8 cellular contexts compared by ENCODE assay signal in the genomic region with DNA sequence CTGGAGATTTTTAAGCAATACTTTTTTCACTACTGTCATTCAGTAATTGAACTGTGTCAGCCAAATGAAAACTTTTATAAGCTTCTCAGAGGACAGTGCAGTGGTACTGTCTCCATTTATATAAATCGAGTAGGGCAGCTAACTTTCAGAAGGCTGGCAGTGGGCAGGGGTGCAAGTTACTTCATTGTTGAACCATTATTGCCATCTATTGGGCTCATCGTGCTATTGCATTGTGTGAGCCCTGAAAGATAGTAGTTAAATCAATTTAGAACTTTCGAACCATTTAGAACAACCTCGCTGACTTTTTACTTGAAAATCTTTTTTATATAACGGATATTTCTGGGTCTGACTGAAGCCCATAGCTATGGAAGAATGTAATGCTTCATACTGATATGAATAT.
DNase-seq lines count a peak whose midpoint lies in the region; TF ChIP-seq lines count a peak whose summit lies in the region.

No MANE protein-coding gene starts in this region.

- TF ChIP-seq EP300 in tibial nerve (IDR thresholded peaks at IDR 0.05): no peak

- no peak overlapping the region for H3K27ac ChIP-seq in Karpas-422 (ENCODE audit: low read length)
- no peak overlapping the region for H3K27ac ChIP-seq in OCI-LY3 (ENCODE audit: low read length)
- no peak overlapping the region for H3K27ac ChIP-seq in tibial nerve

- H3K4me1 Mint-ChIP-seq in T-helper 2 cell treated with Interferon-gamma antibody and Interleukin-4, amounts not matched to agents 5 μg/mL and 100 μg/mL, for 36 hours (ENCODE audit: low read depth): no peaks in the 10 kb centered on the region

- H3K9me3 Mint-ChIP-seq in T-helper 2 cell treated with Interferon-gamma antibody and Interleukin-4, amounts not matched to agents 5 μg/mL and 100 μg/mL, for 36 hours: no peaks in the 10 kb centered on the region

- H3K9me2 ChIP-seq in Karpas-422 (replicated peaks; ENCODE audit: insufficient read depth, low read length): no peaks in the 10 kb centered on the region

- no peaks in the 10 kb centered on the region for H3K27me3 Mint-ChIP-seq in T-helper 2 cell treated with Interferon-gamma antibody and Interleukin-4, amounts not matched to agents 5 μg/mL and 100 μg/mL, for 36 hours (ENCODE audit: low read depth)

- no peak overlapping the region for H3K4me2 ChIP-seq in Karpas-422 (ENCODE audit: low read depth, low read length, poor library complexity, severe bottlenecking)
- peak overlapping the region; percentile 39; the same call in 1 of the 2 replicates for H3K4me2 ChIP-seq in OCI-LY3 (ENCODE audit: low read length)

- no peaks in the 10 kb centered on the region for H3K4me1 ChIP-seq in Karpas-422 (ENCODE audit: low read length)
- H3K4me1 ChIP-seq in OCI-LY3 (ENCODE audit: low read length): peaks cover 13% of the 10 kb centered on the region; the same call in 1 of the 2 replicates
- H3K4me1 ChIP-seq in tibial nerve: peaks cover 0 to 17% (median 0%) of the 10 kb centered on the region in 4 donors

- H3K27ac Mint-ChIP-seq in T-helper 2 cell treated with Interferon-gamma antibody and Interleukin-4, amounts not matched to agents 5 μg/mL and 100 μg/mL, for 36 hours: no peak overlapping the region

- peak; percentile 2 for DNase-seq in stimulated activated CD4-positive, alpha-beta T cell treated with anti-CD3 and anti-CD28 coated beads, Interleukin-4, amount 100 ng/mL, for 1 hour
- DNase-seq in stimulated activated CD4-positive, alpha-beta T cell treated with anti-CD3 and anti-CD28 coated beads, Interleukin-1b, Interleukin-23, amount 100 ng/mL, for 48 hours: no peak
- DNase-seq in Karpas-422 (peak; percentile 81), cerebellar cortex (ENCODE audit: low spot score) (peak; percentile 76), left kidney (ENCODE audit: low read depth, low spot score) (peak; percentile 83), tibial nerve (ENCODE audit: low spot score in 2 of 2) (peak in 1 of 2 donors; percentile 76)
- no peak for DNase-seq in T-helper 2 cell treated with Interferon-gamma antibody and Interleukin-4, amounts not matched to agents 5 μg/mL and 100 μg/mL, for 36 hours (ENCODE audit: low spot score)

- no peak for TF ChIP-seq POLR2A in tibial nerve (IDR thresholded peaks at IDR 0.05)

- no peak overlapping the region for H3K4me3 ChIP-seq in Karpas-422 (ENCODE audit: low read length)
- H3K4me3 ChIP-seq in OCI-LY3 (ENCODE audit: low read length): no peak overlapping the region
- no peak overlapping the region for H3K4me3 ChIP-seq in tibial nerve

- no peak overlapping the region for H3K4me3 Mint-ChIP-seq in T-helper 2 cell treated with Interferon-gamma antibody and Interleukin-4, amounts not matched to agents 5 μg/mL and 100 μg/mL, for 36 hours

- H3K36me3 ChIP-seq in Karpas-422 (ENCODE audit: insufficient read depth, low read length) (no peaks in the 10 kb centered on the region), OCI-LY3 (replicated peaks; ENCODE audit: low read depth, low read length) (no peaks in the 10 kb centered on the region), tibial nerve (peaks cover 0 to 5% (median 0%) of the 10 kb centered on the region in 3 donors)

- H3K9ac ChIP-seq in Karpas-422 (ENCODE audit: low read length) (no peak overlapping the region), OCI-LY3 (ENCODE audit: low read length) (no peak overlapping the region)

- H2AFZ ChIP-seq in Karpas-422 (ENCODE audit: low read length) (no peak overlapping the region), OCI-LY3 (ENCODE audit: low read depth, low read length) (no peak overlapping the region; the same call in 1 of the 2 replicates)

- H3K79me2 ChIP-seq in Karpas-422 (ENCODE audit: low read length): no peaks in the 10 kb centered on the region
- H3K79me2 ChIP-seq in OCI-LY3 (ENCODE audit: low read length): no peaks in the 10 kb centered on the region

- TF ChIP-seq CTCF in OCI-LY3 (IDR thresholded peaks at IDR 0.05; ENCODE audit: low read depth, low read length) (peak; percentile 93), tibial nerve (IDR thresholded peaks at IDR 0.05) (peak; percentile 49 to 80 (median 64))

- H3K36me3 Mint-ChIP-seq in T-helper 2 cell treated with Interferon-gamma antibody and Interleukin-4, amounts not matched to agents 5 μg/mL and 100 μg/mL, for 36 hours (ENCODE audit: low read depth): no peaks in the 10 kb centered on the region

- H4K20me1 ChIP-seq in Karpas-422 (ENCODE audit: insufficient read depth, low read depth, low read length) (no peaks in the 10 kb centered on the region), OCI-LY3 (ENCODE audit: insufficient read depth, low read length) (no peaks in the 10 kb centered on the region)

- no peaks in the 10 kb centered on the region for H3K27me3 ChIP-seq in Karpas-422 (ENCODE audit: low read length)
- peaks cover 11% of the 10 kb centered on the region for H3K27me3 ChIP-seq in OCI-LY3 (ENCODE audit: low read depth, low read length)
- H3K27me3 ChIP-seq in tibial nerve: no peaks in the 10 kb centered on the region

- H3K9me3 ChIP-seq in Karpas-422 (ENCODE audit: low read length) (no peaks in the 10 kb centered on the region), OCI-LY3 (ENCODE audit: insufficient read depth, low read length) (no peaks in the 10 kb centered on the region), tibial nerve (peaks cover 0 to 2% (median 0%) of the 10 kb centered on the region in 4 donors)

- WGBS in tibial nerve, 2 donors: 20 to 23% methylated on average over 5 of the region's 5 CpGs

Comparison
In these comparisons a context has a peak if more than half of its experiments do, and no peak if none do; other contexts are left out.
1. DNase-seq: peak in stimulated activated CD4-positive, alpha-beta T cell treated with anti-CD3 and anti-CD28 coated beads, Interleukin-4, amount 100 ng/mL, for 1 hour (single experiment), Karpas-422 (single experiment), cerebellar cortex (single experiment) and left kidney (single experiment); none in stimulated activated CD4-positive, alpha-beta T cell treated with anti-CD3 and anti-CD28 coated beads, Interleukin-1b, Interleukin-23, amount 100 ng/mL, for 48 hours (single experiment) and T-helper 2 cell treated with Interferon-gamma antibody and Interleukin-4, amounts not matched to agents 5 μg/mL and 100 μg/mL, for 36 hours (single experiment).